Comparison of ENCODE assay signal across 26 cellular contexts in genomic region chr6:127058027-127058426, GRCh38.
DNase-seq lines count a peak whose midpoint lies in the region; ATAC-seq and TF ChIP-seq lines count a peak whose summit lies in the region.
"Had no signal": no experiment of that assay in that cellular context is flagged by ENCODE, and none has a peak within 500 bp of the region (broad histone marks: within the 10 kb centered on the region; RNA-seq: fewer than 3 reads in every experiment).

No MANE protein-coding gene starts in this region.

- H3K9me3 Mint-ChIP-seq in H9, result peaks cover 4% of the 10 kb centered on the region in 2 experiments; a peak in 4 of 5 replicates

- TF ChIP-seq CTCF in astrocyte of the spinal cord (IDR thresholded peaks at IDR 0.05; ENCODE audit: low read depth, low read length), result no peak
- no peak for TF ChIP-seq CTCF in foreskin keratinocyte (conservative IDR thresholded peaks at IDR 0.05)
- no peak for TF ChIP-seq CTCF in H9 (conservative IDR thresholded peaks at IDR 0.05)

- H3K27me3 Mint-ChIP-seq in H9 (ENCODE audit: low read depth), result no peaks in the 10 kb centered on the region
- H3K27me3 Mint-ChIP-seq: activated CD4-positive, alpha-beta T cell treated with anti-CD3 and anti-CD28 coated beads, Interleukin-2, amount 10 ng/mL, durations not matched to agents 7 days and 5 days; T-cell had no signal

- in situ Hi-C loops in astrocyte of the spinal cord (cut with HindIII; ENCODE audit: low sequenced_read_pairs), result no loop called here

- ATAC-seq in foreskin keratinocyte (peak; percentile 72), GM18907 (IDR thresholded peaks at IDR 0.05; ENCODE audit: unreplicated experiment) (no peak), GM21825 (IDR thresholded peaks at IDR 0.05; ENCODE audit: unreplicated experiment) (no peak)
- ATAC-seq: A549, gastrocnemius medialis, GM12878, left lobe of liver, T-cell had no signal

- no peak overlapping the region for H2BK20ac ChIP-seq in H9 (ENCODE audit: low read depth, low read length, poor library complexity, severe bottlenecking)

- no peak overlapping the region for H3K27ac Mint-ChIP-seq in H9
- H3K27ac Mint-ChIP-seq: activated CD4-positive, alpha-beta T cell treated with anti-CD3 and anti-CD28 coated beads, Interleukin-2, amount 10 ng/mL, durations not matched to agents 7 days and 5 days; nephron progenitor cell; T-cell had no signal

- H2BK15ac ChIP-seq in H9 (ENCODE audit: low read depth, low read length), result no peak overlapping the region

- H3K9ac ChIP-seq in H9 (ENCODE audit: extremely low read depth, insufficient read length, low read length), result no peak overlapping the region

- no peak overlapping the region for H3K4me2 ChIP-seq in H9 (ENCODE audit: insufficient read depth, insufficient read length, low read length)
- H3K4me2 ChIP-seq: A549 had no signal

- H4K5ac ChIP-seq in H9 (ENCODE audit: insufficient read length, low read depth, low read length), result no peak overlapping the region

- 0 out of 2 replicates have a peak overlapping the region, but pooled peaks have one; percentile 14 for H3K27ac ChIP-seq in ACC112 (ENCODE audit: low read depth, low read length)
- H3K27ac ChIP-seq in foreskin keratinocyte, result no peak overlapping the region
- H3K27ac ChIP-seq in H9 (ENCODE audit: insufficient read length, low read depth, low read length), result no peak overlapping the region
- H3K27ac ChIP-seq: A549, C4-2B, gastrocnemius medialis, prostate gland, uterus had no signal

- H3K36me3 ChIP-seq in ACC112 (ENCODE audit: insufficient read depth, low read length), result no peaks in the 10 kb centered on the region
- H3K36me3 ChIP-seq: gastrocnemius medialis, prostate gland, uterus had no signal

- no peak overlapping the region for H4K91ac ChIP-seq in H9 (ENCODE audit: insufficient read length, low read depth, low read length)

- no CpG with 5 or more reads among the region's 2 CpGs for WGBS in H9 (ENCODE audit: extremely low coverage, insufficient read length, low lambda C conversion rate)

- H3K4me3 Mint-ChIP-seq in H9, result no peak overlapping the region
- H3K4me3 Mint-ChIP-seq: activated CD4-positive, alpha-beta T cell treated with anti-CD3 and anti-CD28 coated beads, Interleukin-2, amount 10 ng/mL, durations not matched to agents 7 days and 5 days; nephron progenitor cell; T-cell had no signal

- H2AFZ ChIP-seq in ACC112 (ENCODE audit: low read length, unreplicated experiment) (no peak overlapping the region), H9 (ENCODE audit: low read length) (no peak overlapping the region)

- H3K4me1 ChIP-seq in ACC112 (ENCODE audit: control insufficient read depth, insufficient read depth, low read length, unreplicated experiment) (peaks cover 32% of the 10 kb centered on the region), foreskin keratinocyte (no peaks in the 10 kb centered on the region), H9 (ENCODE audit: insufficient read depth, low read length) (no peaks in the 10 kb centered on the region)
- H3K4me1 ChIP-seq: gastrocnemius medialis, prostate gland, uterus had no signal

- H3K27me3 ChIP-seq in ACC112 (ENCODE audit: insufficient read depth, low read length), result no peaks in the 10 kb centered on the region
- no peaks in the 10 kb centered on the region for H3K27me3 ChIP-seq in foreskin keratinocyte
- no peaks in the 10 kb centered on the region for H3K27me3 ChIP-seq in H9 (ENCODE audit: insufficient read depth, low read length)
- H3K27me3 ChIP-seq: gastrocnemius medialis, uterus had no signal

- DNase-seq in M059J (ENCODE audit: low read depth) (peak; percentile 92), astrocyte of the spinal cord (ENCODE audit: low read depth, low spot score) (peak; percentile 56), foreskin keratinocyte (peak in 1 of 2 donors; percentile 59), H9 (no peak), DMS153 treated with DMSO at 0.1 percent for 48 hours (lab: John Stamatoyannopoulos, UW; ENCODE audit: unreplicated experiment) (no peak)
- DNase-seq: activated CD4-positive, alpha-beta T cell treated with anti-CD3 and anti-CD28 coated beads, Interleukin-2, amount 10 ng/mL, durations not matched to agents 7 days and 5 days; activated effector memory CD4-positive, alpha-beta T cell treated with anti-CD3 and anti-CD28 coated beads, Interleukin-2, amount 50 U/mL, for 16 hours; amniotic stem cell; effector memory CD4-positive, alpha-beta T cell; gastrocnemius medialis; midbrain; NCI-H1092; NCI-H2081 treated with DMSO at 0.1 percent for 48 hours; NCI-H510A; nephron progenitor cell; SHP77; T-cell; uterus had no signal

- H3K9me3 ChIP-seq in H9 (ENCODE audit: control insufficient read depth, low read depth, low read length), result no peaks in the 10 kb centered on the region
- H3K9me3 ChIP-seq: gastrocnemius medialis, prostate gland, uterus had no signal

- H3K14ac ChIP-seq in H9 (ENCODE audit: insufficient read depth, low read length), result no peak overlapping the region

- no peak overlapping the region for H2BK5ac ChIP-seq in H9 (ENCODE audit: insufficient read length, low read length)

- no peak overlapping the region for H3K56ac ChIP-seq in H9 (ENCODE audit: insufficient read length, low read depth, low read length)

- no peak overlapping the region for H2BK12ac ChIP-seq in H9 (ENCODE audit: insufficient read length, low read depth, low read length)

- H3K23me2 ChIP-seq in H9 (ENCODE audit: insufficient read length, low read depth, low read length, poor library complexity, severe bottlenecking), result no peaks in the 10 kb centered on the region

- H3K4ac ChIP-seq in H9 (ENCODE audit: low read depth, low read length), result no peak overlapping the region

- no peaks in the 10 kb centered on the region for H4K20me1 ChIP-seq in H9 (ENCODE audit: control insufficient read depth, insufficient read depth, insufficient read length)

- no peak overlapping the region for H3T11ph ChIP-seq in H9 (ENCODE audit: low read length)

- no peaks in the 10 kb centered on the region for H3K79me1 ChIP-seq in H9 (ENCODE audit: insufficient read depth, low read depth, low read length, poor library complexity, severe bottlenecking)

- peaks cover 0 to 4% (median 2%) of the 10 kb centered on the region in 3 experiments; a peak in 2 of 7 replicates for H3K36me3 Mint-ChIP-seq in H9 (ENCODE audit: insufficient read depth in 1 of 3, low read depth in 3 of 3)
- H3K36me3 Mint-ChIP-seq: T-cell had no signal

- no peak overlapping the region for H4K8ac ChIP-seq in H9 (replicated peaks; ENCODE audit: insufficient read length, low read depth, low read length)

- no peak overlapping the region for H3K23ac ChIP-seq in H9 (ENCODE audit: insufficient read length, low read depth, low read length)

- no peaks in the 10 kb centered on the region for H3K4me1 Mint-ChIP-seq in H9
- H3K4me1 Mint-ChIP-seq: activated CD4-positive, alpha-beta T cell treated with anti-CD3 and anti-CD28 coated beads, Interleukin-2, amount 10 ng/mL, durations not matched to agents 7 days and 5 days had no signal

- H2BK120ac ChIP-seq in H9 (ENCODE audit: low read depth, low read length, poor library complexity, severe bottlenecking), result no peak overlapping the region

- H2AK5ac ChIP-seq in H9 (ENCODE audit: insufficient read length, low read length), result no peak overlapping the region

- H3K18ac ChIP-seq in H9 (ENCODE audit: insufficient read length, low read depth, low read length), result no peak overlapping the region

- H3K79me2 ChIP-seq in ACC112 (ENCODE audit: control insufficient read depth, insufficient read depth, low read length, unreplicated experiment) (no peaks in the 10 kb centered on the region), H9 (ENCODE audit: insufficient read depth, low read length) (no peaks in the 10 kb centered on the region)

- no peak overlapping the region for H3K4me3 ChIP-seq in ACC112 (ENCODE audit: low read depth, low read length)
- H3K4me3 ChIP-seq in astrocyte of the spinal cord (ENCODE audit: low read depth, low read length), result no peak overlapping the region
- H3K4me3 ChIP-seq: A549, gastrocnemius medialis, GM12878, prostate gland, uterus had no signal

Comparison
In these comparisons a context has a peak if more than half of its experiments do, and no peak if none do; other contexts are left out.
1. DNase-seq: peak in M059J (single experiment) and astrocyte of the spinal cord (single experiment); none in H9 (single experiment) and DMS153 treated with DMSO at 0.1 percent for 48 hours (single experiment).